In genomic region chr19:982567-983170, GRCh38 we compare ENCODE assay signal across 8 cellular contexts. TPM values are rescaled to one million over a fixed set of nuclear protein-coding genes. Genes with fewer than 3 reads are reported as not detected.
DNase-seq lines count a peak whose midpoint lies in the region; ATAC-seq, FAIRE-seq and TF ChIP-seq lines count a peak whose summit lies in the region.

No MANE protein-coding gene starts in this region.

- no peak overlapping the region for H2BK15ac ChIP-seq in H1 (ENCODE audit: low read length)

- H3K4me1 ChIP-seq in H1 (replicated peaks in 1 of 4; ENCODE audit: control insufficient read depth in 3 of 4, insufficient read depth in 4 of 4, low read length in 3 of 4) = peaks cover 0 to 18% (median 12%) of the 10 kb centered on the region in 4 experiments; a peak in 5 of 7 replicates
- peaks cover 24% of the 10 kb centered on the region for H3K4me1 ChIP-seq in mucosa of descending colon (ENCODE audit: low read depth)

- H3K18ac ChIP-seq in H1 (ENCODE audit: extremely low read depth, low read length) = no peak overlapping the region

- no peak overlapping the region for H3K56ac ChIP-seq in H1 (replicated peaks; ENCODE audit: insufficient read length, low read depth, low read length)

- CTCF ChIA-PET in activated CD8-positive, alpha-beta T cell treated with anti-CD3 and anti-CD28 coated beads, Interleukin-2, amount 10 ng/mL, durations not matched to agents 7 days and 5 days (lab: Charles Lee) = interaction anchor here (5.4 to 5.6 kb wide), 2 partner anchors 60 to 119 kb away, joined by 53 to 125 read pairs; no protein-coding TSS in a partner anchor
- CTCF ChIA-PET in H1 (lab: Charles Lee; ENCODE audit: partially characterized antibody) = interaction anchor here (0.7 to 7.3 kb wide), 17 partner anchors 9 to 182 kb away, joined by 3 to 113 read pairs (median 4); partner anchors contain the start of gene ARHGAP45

- POLR2A ChIA-PET in activated CD8-positive, alpha-beta T cell treated with anti-CD3 and anti-CD28 coated beads, Interleukin-2, amount 10 ng/mL, durations not matched to agents 7 days and 5 days (lab: Charles Lee) = no interaction called here
- POLR2A ChIA-PET in H1 (lab: Charles Lee; ENCODE audit: partially characterized antibody) = interaction anchor here (0.6 to 2.9 kb wide), 5 partner anchors 9 to 111 kb away, joined by 3 to 8 read pairs (median 4); partner anchors contain the start of gene CNN2

- H3K27ac Mint-ChIP-seq in activated CD8-positive, alpha-beta T cell treated with anti-CD3 and anti-CD28 coated beads, Interleukin-2, amount 10 ng/mL, durations not matched to agents 7 days and 5 days = no peak overlapping the region

- no peaks in the 10 kb centered on the region for H4K20me1 ChIP-seq in H1 (replicated peaks in 1 of 2; ENCODE audit: control insufficient read depth in 1 of 2, insufficient read depth in 2 of 2, low read length in 2 of 2)

- H3K4me1 Mint-ChIP-seq in activated CD8-positive, alpha-beta T cell treated with anti-CD3 and anti-CD28 coated beads, Interleukin-2, amount 10 ng/mL, durations not matched to agents 7 days and 5 days (ENCODE audit: low read depth) = peaks cover 22% of the 10 kb centered on the region

- FAIRE-seq in H1 (lab: Jason Lieb, UNC) = no peak

- H2BK12ac ChIP-seq in H1 (ENCODE audit: low read depth, low read length) = no peak overlapping the region

- H2AK5ac ChIP-seq in H1 (ENCODE audit: low read depth, low read length) = no peak overlapping the region

- no peak overlapping the region for H3K27ac ChIP-seq in H1 (ENCODE audit: low read depth, low read length)

- peak; percentile 77 to 98 (median 92) for TF ChIP-seq CTCF in H1 (IDR thresholded peaks at IDR 0.05; ENCODE audit: control extremely low read depth in 1 of 3, insufficient read depth in 1 of 3, low read depth in 1 of 3, low read length in 3 of 3)
- TF ChIP-seq CTCF in mucosa of descending colon (IDR thresholded peaks at IDR 0.05) = peak; percentile 96

- TF ChIP-seq EP300 in H1 (IDR thresholded peaks at IDR 0.05; ENCODE audit: borderline replicate concordance in 1 of 2, low read depth in 2 of 2, low read length in 2 of 2) = peak in 1 of 2 experiments; percentile 19; a peak in 1 of 3 replicates

- H2BK20ac ChIP-seq in H1 (ENCODE audit: low read length) = no peak overlapping the region

- H3K9ac ChIP-seq in H1 (replicated peaks in 1 of 4; ENCODE audit: extremely low read depth in 1 of 4, low read depth in 3 of 4, low read length in 3 of 4) = no peak overlapping the region

- DNase-seq in ELF-1 (ENCODE audit: low read depth, low spot score) (peak; percentile 88), NCI-H226 (peak; percentile 61), H1 (ENCODE audit: low read depth in 1 of 2, low spot score in 2 of 2) (peak; percentile 50 to 95), mucosa of descending colon (peak; percentile 79 to 86 (median 82)), SW480 (ENCODE audit: low spot score) (no peak)
- DNase-seq in activated CD8-positive, alpha-beta T cell treated with anti-CD3 and anti-CD28 coated beads, Interleukin-2, amount 10 ng/mL, durations not matched to agents 7 days and 5 days = peak; percentile 80
- DNase-seq in stimulated activated CD8-positive, alpha-beta memory T cell treated with anti-CD3 and anti-CD28 coated beads, Interleukin-2, amount 100 ng/mL, for 1 hour (ENCODE audit: low read depth in 2 of 2) = peak; percentile 44 to 64

- TF ChIP-seq POLR2A in H1 (IDR thresholded peaks at IDR 0.05; ENCODE audit: control extremely low read depth in 1 of 2, low read depth in 2 of 2, low read length in 2 of 2) = no peak

- peak overlapping the region; percentile 90 for H4K8ac ChIP-seq in H1 (ENCODE audit: extremely low read depth, insufficient read depth, low read length)

- H3K36me3 Mint-ChIP-seq in activated CD8-positive, alpha-beta T cell treated with anti-CD3 and anti-CD28 coated beads, Interleukin-2, amount 10 ng/mL, durations not matched to agents 7 days and 5 days (ENCODE audit: low read depth) = peaks cover 3% of the 10 kb centered on the region

- H3K4me3 Mint-ChIP-seq in activated CD8-positive, alpha-beta T cell treated with anti-CD3 and anti-CD28 coated beads, Interleukin-2, amount 10 ng/mL, durations not matched to agents 7 days and 5 days = no peak overlapping the region

- no peaks in the 10 kb centered on the region for H3K9me3 Mint-ChIP-seq in activated CD8-positive, alpha-beta T cell treated with anti-CD3 and anti-CD28 coated beads, Interleukin-2, amount 10 ng/mL, durations not matched to agents 7 days and 5 days (ENCODE audit: insufficient read depth)

- peak overlapping the region in 1 of 4 experiments; percentile 36; a peak in 1 of 8 replicates for H3K4me3 ChIP-seq in H1 (ENCODE audit: extremely low read depth in 1 of 4, insufficient read depth in 2 of 4, low read depth in 3 of 4, low read length in 4 of 4)
- no peak overlapping the region for H3K4me3 ChIP-seq in mucosa of descending colon

- H3K27me3 ChIP-seq in H1 (replicated peaks in 1 of 4; ENCODE audit: control insufficient read depth in 3 of 4, extremely low read depth in 1 of 4, insufficient read depth in 3 of 4, low read length in 3 of 4) = no peaks in the 10 kb centered on the region

- peak overlapping the region in 1 of 2 experiments; percentile 62; a peak in 3 of 4 replicates for H3K4me2 ChIP-seq in H1 (ENCODE audit: insufficient read depth in 1 of 2, low read depth in 2 of 2, low read length in 2 of 2)

- no peak overlapping the region for H3K4ac ChIP-seq in H1 (replicated peaks; ENCODE audit: insufficient read length, low read depth, low read length)

- ATAC-seq in HG02610 (IDR thresholded peaks at IDR 0.05; ENCODE audit: unreplicated experiment) (peak; percentile 45), mucosa of descending colon (peak; percentile 89)
- peak; percentile 86 for ATAC-seq in activated CD8-positive, alpha-beta T cell treated with anti-CD3 and anti-CD28 coated beads, Interleukin-2, amount 10 ng/mL, durations not matched to agents 7 days and 5 days

- WGBS in H1 (ENCODE audit: extremely low coverage in 1 of 2, insufficient coverage in 1 of 2, insufficient read length in 1 of 2, insufficient replicate concordance in 2 of 2, low coverage in 1 of 2, low lambda C conversion rate in 2 of 2, missing lambda C conversion rate in 1 of 2), 2 experiments = 12% methylated on average over 43 of the region's 46 CpGs; no CpG with 5 or more reads in 1 of the 2 experiments

- H4K91ac ChIP-seq in H1 (replicated peaks; ENCODE audit: insufficient read length, low read length) = no peak overlapping the region

- H3K23me2 ChIP-seq in H1 (ENCODE audit: low read depth, low read length) = peaks cover 4% of the 10 kb centered on the region; the same call in 1 of the 2 replicates

- H3K9me3 ChIP-seq in H1 (ENCODE audit: insufficient read depth in 2 of 2, low read depth in 1 of 2, low read length in 1 of 2) (no peaks in the 10 kb centered on the region), mucosa of descending colon (no peaks in the 10 kb centered on the region)

- H3K14ac ChIP-seq in H1 (ENCODE audit: insufficient read length) = no peak overlapping the region

- intact Hi-C loops in mucosa of descending colon (cut with DNase I, micrococcal nuclease) = loop anchor here (5.0 to 10.0 kb wide), 2 partner anchors 60 to 128 kb away; partner anchors contain the start of genes CFD (in 1 of the 2) and ELANE (in 1 of the 2)

- H3K79me2 ChIP-seq in H1 (ENCODE audit: control insufficient read depth in 1 of 2, insufficient read depth in 2 of 2, low read length in 2 of 2) = peaks cover 0 to 17% of the 10 kb centered on the region in 2 experiments; a peak in 2 of 4 replicates

- H3K79me1 ChIP-seq in H1 (ENCODE audit: low read depth, low read length) = peaks cover 5% of the 10 kb centered on the region

- no peak overlapping the region for H3K23ac ChIP-seq in H1 (ENCODE audit: insufficient read length)

- H2BK5ac ChIP-seq in H1 (ENCODE audit: low read depth, low read length) = no peak overlapping the region

- no peak overlapping the region for H4K5ac ChIP-seq in H1 (ENCODE audit: insufficient read length, low read depth, low read length)

- H3K27me3 Mint-ChIP-seq in activated CD8-positive, alpha-beta T cell treated with anti-CD3 and anti-CD28 coated beads, Interleukin-2, amount 10 ng/mL, durations not matched to agents 7 days and 5 days (ENCODE audit: low read depth) = no peaks in the 10 kb centered on the region

- H3K36me3 ChIP-seq in H1 (ENCODE audit: control insufficient read depth in 2 of 4, insufficient read depth in 4 of 4, low read length in 3 of 4) (peaks cover 5 to 11% (median 8%) of the 10 kb centered on the region in 4 experiments; a peak in 4 of 8 replicates), mucosa of descending colon (ENCODE audit: low read depth) (no peaks in the 10 kb centered on the region)

- peak overlapping the region; percentile 54 for H2BK120ac ChIP-seq in H1 (replicated peaks; ENCODE audit: low read depth, low read length)

- no peak overlapping the region; the same call in 1 of the 2 replicates for H2AFZ ChIP-seq in H1 (ENCODE audit: low read length)

- TF ChIP-seq RAD21 in H1 (IDR thresholded peaks at IDR 0.05 in 1 of 2, conservative IDR thresholded peaks at IDR 0.05 in 1 of 2; ENCODE audit: low read depth in 2 of 2, low read length in 2 of 2) = peak; percentile 76 to 96

RNA-seq across cellular contexts. Expression of gene WDR18, which starts 1.5 kb away (rescaled TPM):
- 10 to 100 TPM; 51.5 to 53.0 TPM for total RNA-seq in activated CD8-positive, alpha-beta T cell treated with anti-CD3 and anti-CD28 coated beads, Interleukin-2, amount 10 ng/mL, durations not matched to agents 7 days and 5 days
- 87.7 and 90.1 TPM in 2 replicates for total RNA-seq in H1 (2021; fragmentation: NEBNext Ultra II Directional; extraction: Animal tissue kit (Norgen Biotek cat#: 25700))
- 177 and 264 TPM in 2 replicates for polyA plus RNA-seq in H1 (2011; rRNA removed)
- polyA plus RNA-seq in H1 (2011; cell fraction: cytosol; rRNA removed) = 143 TPM
- 218 TPM for polyA plus RNA-seq in H1 (2011; cell fraction: nucleus; rRNA removed)
- 107 to 120 TPM (median 118 TPM) in 4 replicates for polyA plus RNA-seq in H1 (2012, experiment 1 of 2)
- 195 TPM for polyA plus RNA-seq in H1 (2012, experiment 2 of 2)
- polyA plus RNA-seq in H1 (2013, experiment 1 of 2) = 52.1 TPM
- 49.3 TPM for polyA plus RNA-seq in H1 (2013, experiment 2 of 2)
- 46.1 and 53.0 TPM in 2 replicates for polyA minus RNA-seq in H1 (2011; rRNA and poly(A)+ RNA removed)
- polyA minus RNA-seq in H1 (2011; cell fraction: cytosol; rRNA and poly(A)+ RNA removed) = 101 TPM
- 65.5 TPM for polyA minus RNA-seq in H1 (2011; cell fraction: nucleus; rRNA and poly(A)+ RNA removed)
- 10 to 100 TPM; 23.8 to 42.0 (median 33.0) TPM for total RNA-seq in mucosa of descending colon

RNA-seq across cellular contexts. Expression of gene GRIN3B, which starts 17.6 kb away (rescaled TPM):
- not detected for total RNA-seq in activated CD8-positive, alpha-beta T cell treated with anti-CD3 and anti-CD28 coated beads, Interleukin-2, amount 10 ng/mL, durations not matched to agents 7 days and 5 days
- total RNA-seq in H1 (2021; fragmentation: NEBNext Ultra II Directional; extraction: Animal tissue kit (Norgen Biotek cat#: 25700)) = 0.45 and 0.63 TPM in 2 replicates
- polyA plus RNA-seq in H1 (2011; rRNA removed) = 1.0 and 2.0 TPM in 2 replicates
- polyA plus RNA-seq in H1 (2011; cell fraction: cytosol; rRNA removed) = 1.4 TPM
- polyA plus RNA-seq in H1 (2011; cell fraction: nucleus; rRNA removed) = 8.4 TPM
- polyA plus RNA-seq in H1 (2012, experiment 1 of 2) = 0.14 to 1.1 TPM (median 0.78 TPM) in 4 replicates
- 0.13 TPM for polyA plus RNA-seq in H1 (2012, experiment 2 of 2)
- 0.93 TPM for polyA plus RNA-seq in H1 (2013, experiment 1 of 2)
- 0.74 TPM for polyA plus RNA-seq in H1 (2013, experiment 2 of 2)
- 0.27 and 0.28 TPM in 2 replicates for polyA minus RNA-seq in H1 (2011; rRNA and poly(A)+ RNA removed)
- 0.29 TPM for polyA minus RNA-seq in H1 (2011; cell fraction: cytosol; rRNA and poly(A)+ RNA removed)
- polyA minus RNA-seq in H1 (2011; cell fraction: nucleus; rRNA and poly(A)+ RNA removed) = 1.1 TPM
- not detected for total RNA-seq in mucosa of descending colon

RNA-seq across cellular contexts. Expression of gene TMEM259, which starts 38.3 kb away (rescaled TPM):
- total RNA-seq in activated CD8-positive, alpha-beta T cell treated with anti-CD3 and anti-CD28 coated beads, Interleukin-2, amount 10 ng/mL, durations not matched to agents 7 days and 5 days = 100 to 1,000 TPM; 153 to 160 TPM
- total RNA-seq in H1 (2021; fragmentation: NEBNext Ultra II Directional; extraction: Animal tissue kit (Norgen Biotek cat#: 25700)) = 140 and 142 TPM in 2 replicates
- 243 and 343 TPM in 2 replicates for polyA plus RNA-seq in H1 (2011; rRNA removed)
- 180 TPM for polyA plus RNA-seq in H1 (2011; cell fraction: cytosol; rRNA removed)
- polyA plus RNA-seq in H1 (2011; cell fraction: nucleus; rRNA removed) = 1,170 TPM
- polyA plus RNA-seq in H1 (2012, experiment 1 of 2) = 46.9 to 137 TPM (median 125 TPM) in 4 replicates
- 87.4 TPM for polyA plus RNA-seq in H1 (2012, experiment 2 of 2)
- polyA plus RNA-seq in H1 (2013, experiment 1 of 2) = 171 TPM
- polyA plus RNA-seq in H1 (2013, experiment 2 of 2) = 163 TPM
- 45.5 and 54.1 TPM in 2 replicates for polyA minus RNA-seq in H1 (2011; rRNA and poly(A)+ RNA removed)
- 55.7 TPM for polyA minus RNA-seq in H1 (2011; cell fraction: cytosol; rRNA and poly(A)+ RNA removed)
- 124 TPM for polyA minus RNA-seq in H1 (2011; cell fraction: nucleus; rRNA and poly(A)+ RNA removed)
- 100 to 1,000 TPM; 185 to 199 (median 190) TPM for total RNA-seq in mucosa of descending colon

RNA-seq across cellular contexts. Expression of gene RNU6-2, which starts 38.7 kb away (rescaled TPM):
- total RNA-seq in activated CD8-positive, alpha-beta T cell treated with anti-CD3 and anti-CD28 coated beads, Interleukin-2, amount 10 ng/mL, durations not matched to agents 7 days and 5 days = not detected
- not detected in 2 replicates for total RNA-seq in H1 (2021; fragmentation: NEBNext Ultra II Directional; extraction: Animal tissue kit (Norgen Biotek cat#: 25700))
- not detected in 2 replicates for polyA plus RNA-seq in H1 (2011; rRNA removed)
- polyA plus RNA-seq in H1 (2011; cell fraction: cytosol; rRNA removed) = not detected
- not detected for polyA plus RNA-seq in H1 (2011; cell fraction: nucleus; rRNA removed)
- not detected in 4 replicates for polyA plus RNA-seq in H1 (2012, experiment 1 of 2)
- not detected for polyA plus RNA-seq in H1 (2012, experiment 2 of 2)
- polyA plus RNA-seq in H1 (2013, experiment 1 of 2) = not detected
- polyA plus RNA-seq in H1 (2013, experiment 2 of 2) = not detected
- under 0.01 TPM in 1 of 2 replicates, not detected in the other for polyA minus RNA-seq in H1 (2011; rRNA and poly(A)+ RNA removed)
- polyA minus RNA-seq in H1 (2011; cell fraction: cytosol; rRNA and poly(A)+ RNA removed) = not detected
- not detected for polyA minus RNA-seq in H1 (2011; cell fraction: nucleus; rRNA and poly(A)+ RNA removed)
- total RNA-seq in mucosa of descending colon = not detected

RNA-seq across cellular contexts. Expression of gene CNN2, which starts 43.7 kb away (rescaled TPM):
- total RNA-seq in activated CD8-positive, alpha-beta T cell treated with anti-CD3 and anti-CD28 coated beads, Interleukin-2, amount 10 ng/mL, durations not matched to agents 7 days and 5 days = 100 to 1,000 TPM; 417 to 455 TPM
- 522 and 551 TPM in 2 replicates for total RNA-seq in H1 (2021; fragmentation: NEBNext Ultra II Directional; extraction: Animal tissue kit (Norgen Biotek cat#: 25700))
- polyA plus RNA-seq in H1 (2011; rRNA removed) = 189 and 349 TPM in 2 replicates
- polyA plus RNA-seq in H1 (2011; cell fraction: cytosol; rRNA removed) = 238 TPM
- 235 TPM for polyA plus RNA-seq in H1 (2011; cell fraction: nucleus; rRNA removed)
- 294 to 464 TPM (median 423 TPM) in 4 replicates for polyA plus RNA-seq in H1 (2012, experiment 1 of 2)
- polyA plus RNA-seq in H1 (2012, experiment 2 of 2) = 443 TPM
- 346 TPM for polyA plus RNA-seq in H1 (2013, experiment 1 of 2)
- polyA plus RNA-seq in H1 (2013, experiment 2 of 2) = 345 TPM
- 314 and 396 TPM in 2 replicates for polyA minus RNA-seq in H1 (2011; rRNA and poly(A)+ RNA removed)
- polyA minus RNA-seq in H1 (2011; cell fraction: cytosol; rRNA and poly(A)+ RNA removed) = 453 TPM
- polyA minus RNA-seq in H1 (2011; cell fraction: nucleus; rRNA and poly(A)+ RNA removed) = 127 TPM
- 10 to 100 TPM; 65.0 to 88.8 (median 84.7) TPM for total RNA-seq in mucosa of descending colon
